ENCODE assay signal across 12 cellular contexts in genomic region chr7:74475243-74475986, GRCh38. TPM values are rescaled to one million over a fixed set of nuclear protein-coding genes. Genes with fewer than 3 reads are reported as not detected.
DNase-seq lines count a peak whose midpoint lies in the region; TF ChIP-seq lines count a peak whose summit lies in the region.
"Had no signal": no experiment of that assay in that cellular context is flagged by ENCODE, and none has a peak within 500 bp of the region (broad histone marks: within the 10 kb centered on the region; RNA-seq: fewer than 3 reads in every experiment).

No MANE protein-coding gene starts in this region.

- H3K27me3 ChIP-seq in colonic mucosa = no peaks in the 10 kb centered on the region
- H3K27me3 ChIP-seq in prostate gland (replicated peaks; ENCODE audit: insufficient read depth) = no peaks in the 10 kb centered on the region
- no peaks in the 10 kb centered on the region for H3K27me3 ChIP-seq in GM23248 (replicated peaks; ENCODE audit: insufficient read depth)

- H3K9ac ChIP-seq in colonic mucosa (ENCODE audit: low read depth in 2 of 2, low read length in 2 of 2) (no peak overlapping the region), GM23248 (no peak overlapping the region)

- H3K4me1 ChIP-seq in colonic mucosa (peaks cover 26% of the 10 kb centered on the region), prostate gland (replicated peaks) (peaks cover 39% of the 10 kb centered on the region), GM23248 (ENCODE audit: insufficient read depth) (peaks cover 32% of the 10 kb centered on the region)

- 55% methylated on average over 13 of the region's 15 CpGs for WGBS in prostate gland
- 87% methylated on average over 15 of the region's 15 CpGs for WGBS in GM23248 (ENCODE audit: low coverage in 1 of 2, low lambda C conversion rate in 2 of 2, missing lambda C conversion rate in 2 of 2), 2 experiments
- WGBS in lower leg skin, 2 donors = 55 to 68% methylated on average over 15 of the region's 15 CpGs

- intact Hi-C loops in colonic mucosa (cut with DNase I) (no loop called here), prostate gland (cut with DNase I) (no loop called here), lower leg skin (cut with DNase I; ENCODE audit: low total_unique reads) (no loop called here)

- no peaks in the 10 kb centered on the region for H3K9me3 ChIP-seq in colonic mucosa
- H3K9me3 ChIP-seq in prostate gland = no peaks in the 10 kb centered on the region
- no peaks in the 10 kb centered on the region for H3K9me3 ChIP-seq in GM23248 (ENCODE audit: low read depth)

- TF ChIP-seq CTCF in colonic mucosa (IDR thresholded peaks at IDR 0.05) = no peak
- TF ChIP-seq CTCF in prostate gland (IDR thresholded peaks at IDR 0.05) = no peak
- TF ChIP-seq CTCF in lower leg skin (IDR thresholded peaks at IDR 0.05) = no peak

- no peaks in the 10 kb centered on the region for H3K36me3 ChIP-seq in colonic mucosa
- H3K36me3 ChIP-seq in prostate gland = no peaks in the 10 kb centered on the region
- no peaks in the 10 kb centered on the region for H3K36me3 ChIP-seq in GM23248 (ENCODE audit: low read depth)

- no peak overlapping the region for H3K4me2 ChIP-seq in GM23248 (ENCODE audit: unreplicated experiment)

- no peak overlapping the region for H3K27ac ChIP-seq in colonic mucosa
- H3K27ac ChIP-seq in prostate gland = peak overlapping the region; percentile 64 to 86
- no peak overlapping the region for H3K27ac ChIP-seq in GM23248
- H3K27ac ChIP-seq: VCaP had no signal

- no peaks in the 10 kb centered on the region for H4K20me1 ChIP-seq in GM23248 (ENCODE audit: insufficient read depth)

- in situ Hi-C loops in GM23248 (cut with MboI) = no loop called here

- peak; percentile 11 for TF ChIP-seq POLR2A in prostate gland (IDR thresholded peaks at IDR 0.05)
- TF ChIP-seq POLR2A in lower leg skin (IDR thresholded peaks at IDR 0.05) = no peak

- H3F3A ChIP-seq in GM23248 (ENCODE audit: insufficient read depth) = peaks cover 8% of the 10 kb centered on the region; the same call in 1 of the 2 replicates

- peaks cover 2% of the 10 kb centered on the region; the same call in 1 of the 2 replicates for H3K79me2 ChIP-seq in GM23248 (ENCODE audit: insufficient read depth)

- H3K9me2 ChIP-seq in GM23248 (ENCODE audit: insufficient read depth) = no peaks in the 10 kb centered on the region

- H3K4me3 ChIP-seq in colonic mucosa = no peak overlapping the region
- no peak overlapping the region for H3K4me3 ChIP-seq in prostate gland
- H3K4me3 ChIP-seq in GM23248 = no peak overlapping the region
- no peak overlapping the region for H3K4me3 ChIP-seq in lower leg skin (ENCODE audit: low read depth, poor library complexity, severe bottlenecking)

- DNase-seq in DMS153 treated with DMSO at 0.1 percent for 48 hours (lab: John Stamatoyannopoulos, UW; ENCODE audit: unreplicated experiment) (peak; percentile 99), NCI-H2081 (lab: John Stamatoyannopoulos, UW) (peak; percentile 78 to 90), colonic mucosa (peak; percentile 66), prostate gland (ENCODE audit: low spot score) (peak; percentile 82), mucosa of gallbladder (ENCODE audit: low spot score) (no peak), GM23248 (no peak), NK-92 (lab: John Stamatoyannopoulos, UW; ENCODE audit: unreplicated experiment) (no peak), lower leg skin (ENCODE audit: low spot score in 2 of 2) (no peak)
- DNase-seq: anterior cingulate cortex, hypothalamus, MV-4-11 had no signal

- H2AFZ ChIP-seq in GM23248 = no peak overlapping the region

RNA-seq across cellular contexts. Expression of gene GTF2IRD1, which starts 21.7 kb away (rescaled TPM):
- total RNA-seq in colonic mucosa = 10 to 100 TPM; 18.3 to 29.5 TPM
- 10 to 100 TPM; 24.0 to 36.6 TPM for total RNA-seq in prostate gland
- 28.9 TPM for total RNA-seq in mucosa of gallbladder
- 3.7 and 8.6 TPM in 2 replicates for total RNA-seq in GM23248 (2014; rRNA removed; shearing (Covaris generic))
- polyA plus RNA-seq in GM23248 (2016; fragmentation: Nextera tagmentation; extraction: Ambion mirVana) = 6.6 and 7.0 TPM in 2 replicates
- total RNA-seq in lower leg skin = 10 to 100 TPM; 28.5 to 49.9 (median 43.2) TPM

Comparison
In these comparisons a context has a peak if more than half of its experiments do, and no peak if none do; other contexts are left out.
1. DNase-seq: peak in DMS153 treated with DMSO at 0.1 percent for 48 hours (single experiment), NCI-H2081 (2 of 2), colonic mucosa (single experiment) and prostate gland (single experiment); none in mucosa of gallbladder (single experiment), GM23248 (single experiment), NK-92 (single experiment) and lower leg skin (0 of 2).
2. H3K27ac ChIP-seq: peak in prostate gland (2 of 2); none in colonic mucosa (single experiment) and GM23248 (single experiment).